In the genomic region with DNA sequence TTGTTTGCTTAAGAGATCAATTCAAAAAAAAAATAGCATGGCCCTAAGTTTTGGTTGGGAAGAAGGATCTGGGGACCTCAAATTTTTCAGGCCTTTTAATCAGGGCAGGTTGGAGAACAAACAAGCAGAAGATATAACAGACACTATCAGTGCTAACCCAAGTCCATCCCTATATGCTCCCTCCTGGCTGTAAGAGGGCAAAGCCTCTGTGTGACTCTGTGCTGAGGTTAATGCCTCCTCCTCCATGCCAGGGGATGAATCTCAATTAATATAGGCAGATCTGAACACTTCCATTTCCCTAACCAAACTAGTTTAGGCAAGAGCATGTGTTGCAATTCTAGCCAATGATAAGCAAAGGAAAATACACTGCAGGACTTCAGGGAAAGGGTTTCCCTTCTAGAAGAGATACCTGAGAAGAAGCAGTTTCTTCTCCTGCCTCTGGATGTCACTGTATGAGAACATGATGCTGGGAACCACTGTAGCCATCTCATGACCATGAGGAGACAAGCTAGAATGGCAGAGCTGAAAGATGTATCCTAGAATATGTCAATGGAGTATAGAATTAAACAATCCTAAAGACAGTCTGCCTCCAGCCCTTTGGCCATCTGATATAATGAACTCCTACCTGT, we compare ENCODE assay signal across 8 cellular contexts.
DNase-seq lines count a peak whose midpoint lies in the region; ATAC-seq, FAIRE-seq and TF ChIP-seq lines count a peak whose summit lies in the region.

No MANE protein-coding gene starts in this region.

- H3K27me3 Mint-ChIP-seq in neural crest cell (ENCODE audit: low read depth): no peaks in the 10 kb centered on the region

- H3K36me3 ChIP-seq in aorta (ENCODE audit: control insufficient read depth in 1 of 2, insufficient read depth in 2 of 2, low read length in 1 of 2): no peaks in the 10 kb centered on the region

- H3K4me1 Mint-ChIP-seq in neural crest cell: no peaks in the 10 kb centered on the region

- H3K27me3 ChIP-seq in aorta (ENCODE audit: control insufficient read depth in 1 of 2, insufficient read depth in 2 of 2, low read length in 1 of 2): no peaks in the 10 kb centered on the region

- H3K4me1 ChIP-seq in aorta (ENCODE audit: control insufficient read depth in 1 of 2, insufficient read depth in 2 of 2, low read length in 2 of 2): no peaks in the 10 kb centered on the region

- no peak for FAIRE-seq in HTR-8/SVneo (lab: Jason Lieb, UNC)

- ATAC-seq in GM18498 (IDR thresholded peaks at IDR 0.05; ENCODE audit: unreplicated experiment): peak; percentile 76
- no peak for ATAC-seq in GM21390 (IDR thresholded peaks at IDR 0.05; ENCODE audit: unreplicated experiment)
- ATAC-seq in aorta (ENCODE audit: low FRiP score): no peak
- no peak for ATAC-seq in HG03135 (IDR thresholded peaks at IDR 0.05; ENCODE audit: unreplicated experiment)

- peaks cover 7% of the 10 kb centered on the region for H3K9me3 Mint-ChIP-seq in neural crest cell

- peaks cover 3% of the 10 kb centered on the region for H3K36me3 Mint-ChIP-seq in neural crest cell (ENCODE audit: low read depth)

- H3K27ac ChIP-seq in aorta (ENCODE audit: low read depth in 1 of 2, low read length in 2 of 2): no peak overlapping the region

- H3K9me3 ChIP-seq in aorta (ENCODE audit: control insufficient read depth, low read length): no peaks in the 10 kb centered on the region

- H3K4me3 ChIP-seq in cardiac fibroblast (replicated peaks in 1 of 2; ENCODE audit: low read depth in 2 of 2, low read length in 2 of 2): no peak overlapping the region
- no peak overlapping the region for H3K4me3 ChIP-seq in aorta (ENCODE audit: low read length in 2 of 2)

- TF ChIP-seq CTCF in cardiac fibroblast (IDR thresholded peaks at IDR 0.05; ENCODE audit: low read depth, low read length) (peak; percentile 36), neural crest cell (conservative IDR thresholded peaks at IDR 0.05) (peak; percentile 37)

- H3K27ac Mint-ChIP-seq in neural crest cell (ENCODE audit: unreplicated experiment): no peak overlapping the region

- no peak overlapping the region for H3K4me3 Mint-ChIP-seq in neural crest cell

- intact Hi-C loops in aorta (cut with DNase I): no loop called here

- DNase-seq in AG08395 (ENCODE audit: low spot score) (peak; percentile 10), HTR-8/SVneo (ENCODE audit: insufficient read length, low spot score) (peak; percentile 26), cardiac fibroblast (ENCODE audit: low read depth in 2 of 2) (peak; percentile 36 to 58), neural crest cell (ENCODE audit: low read depth, low spot score) (no peak), aorta (no peak)

Comparison
In these comparisons a context has a peak if more than half of its experiments do, and no peak if none do; other contexts are left out.
1. DNase-seq: peak in AG08395 (single experiment), HTR-8/SVneo (single experiment) and cardiac fibroblast (2 of 2); none in neural crest cell (single experiment) and aorta (0 of 2).